ENCODE assay signal across 11 cellular contexts in the genomic region with DNA sequence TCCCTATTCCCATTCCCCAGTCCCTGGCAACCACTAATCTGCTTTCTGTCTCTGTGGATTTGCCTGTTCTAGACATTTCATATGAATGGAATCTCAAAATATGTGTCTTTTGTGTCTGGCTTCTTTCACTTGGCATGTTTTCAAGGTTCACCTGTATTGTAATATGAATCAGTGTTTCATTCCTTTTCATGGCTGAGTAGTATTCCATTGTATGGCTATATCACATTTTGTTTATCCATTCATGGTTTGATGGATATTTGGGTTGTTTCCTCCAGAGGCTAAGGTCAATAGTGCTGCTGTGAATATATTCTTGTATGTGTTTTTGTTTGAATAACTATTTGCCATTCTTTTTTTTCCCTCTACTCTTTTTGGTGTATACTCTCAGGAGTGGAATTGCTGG. TPM values are rescaled to one million over a fixed set of nuclear protein-coding genes. Genes with fewer than 3 reads are reported as not detected.
"Had no signal": no experiment of that assay in that cellular context is flagged by ENCODE, and none has a peak within 500 bp of the region (broad histone marks: within the 10 kb centered on the region; RNA-seq: fewer than 3 reads in every experiment).

No MANE protein-coding gene starts in this region.

- ATAC-seq: GM23338, HepG2 had no signal

- H2AFZ ChIP-seq: GM23338 had no signal

- H3K27ac ChIP-seq: HL-60 had no signal

- FAIRE-seq: H1, H54, HepG2 had no signal

- DNase-seq: H9, HCEC 1CT, HFFc6, KG1 had no signal

- H3K4me3 ChIP-seq: GM23338 had no signal

- H3K4me2 ChIP-seq: GM23338 had no signal

RNA-seq across cellular contexts. Expression of a gene that starts 24.4 kb away (rescaled TPM):
- total RNA-seq: HepG2, HFFc6, HT1080 had no signal
- polyA plus RNA-seq: HepG2, IgD-negative memory B cell had no signal

RNA-seq across cellular contexts. Expression of a gene that starts 36.9 kb away (rescaled TPM):
- polyA plus RNA-seq: IgD-negative memory B cell had no signal
